In genomic region chr2:61275575-61276184, GRCh38 we compare ENCODE assay signal across 1 cellular context.
TF ChIP-seq lines count a peak whose summit lies in the region.

No MANE protein-coding gene starts in this region.

TF ChIP-seq in WTC11, 78 proteins besides CTCF, POLR2A, EP300 and RAD21 (continued from another document):
- TF ChIP-seq ZNF219 (CRISPR knock-in tag; IDR thresholded peaks at IDR 0.05; ENCODE audit: borderline replicate concordance) (no peak), ZNF671 (CRISPR knock-in tag; IDR thresholded peaks at IDR 0.05) (no peak), ZNF416 (CRISPR knock-in tag; IDR thresholded peaks at IDR 0.05) (no peak), FOXP1 (CRISPR knock-in tag; IDR thresholded peaks at IDR 0.05; ENCODE audit: borderline replicate concordance) (no peak), SMAD3 (CRISPR knock-in tag; IDR thresholded peaks at IDR 0.05; ENCODE audit: borderline replicate concordance) (no peak), CREM (CRISPR knock-in tag; IDR thresholded peaks at IDR 0.05) (no peak)
